In the genomic region with DNA sequence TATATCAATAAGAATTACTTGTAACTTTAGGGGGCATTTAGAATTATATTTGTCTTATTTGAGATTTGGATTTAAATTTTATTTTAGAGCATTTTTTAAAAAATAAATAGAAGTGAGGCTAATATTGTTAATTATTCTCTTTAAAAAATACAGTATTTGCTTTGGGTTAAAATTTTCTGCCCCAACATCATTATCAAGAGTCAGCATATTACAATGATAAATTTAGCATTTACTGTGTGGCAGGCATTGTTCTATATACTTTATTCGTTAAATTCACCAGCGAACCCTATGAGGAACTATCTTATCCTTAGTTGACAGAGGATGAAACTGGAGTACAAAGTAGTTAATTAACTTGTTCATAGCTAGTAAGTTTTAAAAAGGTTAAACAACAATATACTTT, we compare ENCODE assay signal across 21 cellular contexts.
"Had no signal": no experiment of that assay in that cellular context is flagged by ENCODE, and none has a peak within 500 bp of the region (broad histone marks: within the 10 kb centered on the region; RNA-seq: fewer than 3 reads in every experiment).

No MANE protein-coding gene starts in this region.

- H3K27ac Mint-ChIP-seq: activated naive CD8-positive, alpha-beta T cell treated with anti-CD3 and anti-CD28 coated beads for 36 hours; memory B cell; stimulated activated naive CD8-positive, alpha-beta T cell treated with anti-CD3 and anti-CD28 coated beads, Interleukin-15, amount 100 ng/mL, for 72 hours had no signal

- H3K9me3 Mint-ChIP-seq: activated naive CD8-positive, alpha-beta T cell treated with anti-CD3 and anti-CD28 coated beads for 36 hours; memory B cell; nephron; stimulated activated effector memory CD8-positive, alpha-beta T cell treated with anti-CD3 and anti-CD28 coated beads, Interleukin-12 subunit alpha, Interleukin-12 subunit beta, amount 100 ng/mL, for 72 hours; stimulated activated naive CD8-positive, alpha-beta T cell treated with anti-CD3 and anti-CD28 coated beads, Interleukin-15, amount 100 ng/mL, for 72 hours had no signal

- H3K27ac ChIP-seq: coronary artery, esophagus squamous epithelium, gastroesophageal sphincter, neutrophil, pancreas, tibial artery had no signal

- H3K36me3 ChIP-seq: pancreas had no signal

- H3K4me3 Mint-ChIP-seq: activated naive CD8-positive, alpha-beta T cell treated with anti-CD3 and anti-CD28 coated beads for 36 hours; memory B cell; nephron; stimulated activated effector memory CD8-positive, alpha-beta T cell treated with anti-CD3 and anti-CD28 coated beads, Interleukin-12 subunit alpha, Interleukin-12 subunit beta, amount 100 ng/mL, for 72 hours; stimulated activated naive CD8-positive, alpha-beta T cell treated with anti-CD3 and anti-CD28 coated beads, Interleukin-15, amount 100 ng/mL, for 72 hours had no signal

- H3K27me3 ChIP-seq: esophagus squamous epithelium, gastroesophageal sphincter, neutrophil, pancreas, tibial artery had no signal

- DNase-seq: activated CD4-positive, alpha-beta T cell treated with anti-CD3 and anti-CD28 coated beads for 4 hours; activated CD4-positive, alpha-beta T cell treated with anti-CD3 and anti-CD28 coated beads, Interleukin-2, amount 50 U/mL, for 48 hours; activated CD4-positive, CD25-positive, alpha-beta regulatory T cell; activated naive CD4-positive, alpha-beta T cell treated with Interleukin-2 at 50 U/mL for 16 hours; activated naive CD8-positive, alpha-beta T cell treated with anti-CD3 and anti-CD28 coated beads for 36 hours; activated T-cell treated with anti-CD3 and anti-CD28 coated beads, Interleukin-2, amount 50 U/mL, for 48 hours; cerebellar nuclear complex; esophagus squamous epithelium; head of caudate nucleus; left cardiac atrium; pancreas; right cardiac atrium; stimulated activated CD4-positive, alpha-beta T cell treated with anti-CD3 and anti-CD28 coated beads, Interleukin-2, amount 100 ng/mL, for 24 hours; stimulated activated naive CD8-positive, alpha-beta T cell treated with anti-CD3 and anti-CD28 coated beads, Interleukin-15, amount 100 ng/mL, for 72 hours; tibial artery had no signal

- H3K27me3 Mint-ChIP-seq: activated naive CD8-positive, alpha-beta T cell treated with anti-CD3 and anti-CD28 coated beads for 36 hours; memory B cell; stimulated activated naive CD8-positive, alpha-beta T cell treated with anti-CD3 and anti-CD28 coated beads, Interleukin-15, amount 100 ng/mL, for 72 hours had no signal

- H3K4me1 ChIP-seq: pancreas had no signal

- H3K9me3 ChIP-seq: esophagus squamous epithelium, gastroesophageal sphincter, neutrophil, pancreas, tibial artery had no signal

- ATAC-seq: gastroesophageal sphincter; left cardiac atrium; pancreas; right cardiac atrium; stimulated activated naive CD8-positive, alpha-beta T cell treated with anti-CD3 and anti-CD28 coated beads, Interleukin-15, amount 100 ng/mL, for 72 hours had no signal

- H3K4me3 ChIP-seq: coronary artery, esophagus squamous epithelium, gastroesophageal sphincter, pancreas, tibial artery had no signal
